Comparison of ENCODE assay signal across 20 cellular contexts in genomic region chr20:50037123-50037522, GRCh38. TPM values are rescaled to one million over a fixed set of nuclear protein-coding genes. Genes with fewer than 3 reads are reported as not detected.
"Had no signal": no experiment of that assay in that cellular context is flagged by ENCODE, and none has a peak within 500 bp of the region (broad histone marks: within the 10 kb centered on the region; RNA-seq: fewer than 3 reads in every experiment).

No MANE protein-coding gene starts in this region.

- H3K9me3 Mint-ChIP-seq: nephron progenitor cell; stimulated activated naive CD8-positive, alpha-beta T cell treated with anti-CD3 and anti-CD28 coated beads, Interleukin-15, Interleukin-2, amounts not matched to agents 100 ng/mL and 50 ng/mL, for 24 hours had no signal

- H3K9me3 ChIP-seq: gastroesophageal sphincter, heart left ventricle, left lung, right atrium auricular region, tibial nerve, vagina had no signal

- FAIRE-seq: endometrium had no signal

- H3K4me3 Mint-ChIP-seq: nephron progenitor cell; stimulated activated naive CD8-positive, alpha-beta T cell treated with anti-CD3 and anti-CD28 coated beads, Interleukin-15, Interleukin-2, amounts not matched to agents 100 ng/mL and 50 ng/mL, for 24 hours had no signal

- H3K4me3 ChIP-seq: coronary artery, gastroesophageal sphincter, heart left ventricle, left lung, right atrium auricular region, tibial nerve, vagina had no signal

- H3K27me3 Mint-ChIP-seq: stimulated activated naive CD8-positive, alpha-beta T cell treated with anti-CD3 and anti-CD28 coated beads, Interleukin-15, Interleukin-2, amounts not matched to agents 100 ng/mL and 50 ng/mL, for 24 hours had no signal

- H3K4me1 ChIP-seq: vagina had no signal

- ATAC-seq: gastroesophageal sphincter, heart left ventricle, left lung had no signal

- H3K36me3 ChIP-seq: brain microvascular endothelial cell, gastroesophageal sphincter, heart left ventricle, left lung, right atrium auricular region, tibial nerve, vagina had no signal

- DNase-seq: activated CD4-positive, alpha-beta T cell treated with anti-CD3 and anti-CD28 coated beads, Interleukin-2, amount 50 U/mL, for 1 hour; activated CD8-positive, alpha-beta memory T cell treated with anti-CD3 and anti-CD28 coated beads, Interleukin-2, amount 50 U/mL, for 4 hours; activated effector memory CD4-positive, alpha-beta T cell treated with Interleukin-2 at 50 U/mL for 16 hours; activated naive CD4-positive, alpha-beta T cell treated with anti-CD3 and anti-CD28 coated beads, Interleukin-2, amount 50 U/mL, for 16 hours; activated T-cell treated with anti-CD3 and anti-CD28 coated beads, Interleukin-2, amount 50 U/mL, for 48 hours; aorta; brain microvascular endothelial cell; heart left ventricle; left lung; nephron progenitor cell; occipital lobe had no signal

- H3K27ac Mint-ChIP-seq: nephron progenitor cell; progenitor cell of endocrine pancreas; stimulated activated naive CD8-positive, alpha-beta T cell treated with anti-CD3 and anti-CD28 coated beads, Interleukin-15, Interleukin-2, amounts not matched to agents 100 ng/mL and 50 ng/mL, for 24 hours had no signal

- H3K27ac ChIP-seq: brain microvascular endothelial cell, coronary artery, gastroesophageal sphincter, heart left ventricle, left lung, right atrium auricular region, tibial nerve, vagina had no signal

- H3K27me3 ChIP-seq: brain microvascular endothelial cell, gastroesophageal sphincter, heart left ventricle, left lung, right atrium auricular region, tibial nerve, vagina had no signal

RNA-seq across cellular contexts. Expression of gene SNAI1, which starts 54.3 kb away (rescaled TPM):
- total RNA-seq: kidney epithelial cell, occipital lobe had no signal
